In the genomic region with DNA sequence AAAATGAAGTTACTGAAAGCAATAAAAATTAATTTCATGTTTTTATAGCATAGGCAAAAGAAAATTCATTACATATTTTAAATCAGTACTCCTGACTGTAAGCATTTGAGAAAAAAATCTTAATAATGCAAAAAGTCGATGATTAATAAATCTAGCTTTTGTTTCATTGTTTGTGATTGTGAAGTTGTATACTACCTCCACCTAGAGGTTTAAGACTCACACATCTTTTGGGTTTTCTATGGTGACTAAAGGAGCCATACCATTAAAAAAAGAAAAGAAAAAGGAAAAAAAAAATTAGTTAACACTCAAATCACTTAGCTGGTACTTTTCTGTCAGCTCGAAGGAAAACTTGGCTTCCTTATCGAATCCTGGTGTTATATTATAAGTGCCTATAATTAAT, we compare ENCODE assay signal across 19 cellular contexts. TPM values are rescaled to one million over a fixed set of nuclear protein-coding genes. Genes with fewer than 3 reads are reported as not detected.
"Had no signal": no experiment of that assay in that cellular context is flagged by ENCODE, and none has a peak within 500 bp of the region (broad histone marks: within the 10 kb centered on the region; RNA-seq: fewer than 3 reads in every experiment).

No MANE protein-coding gene starts in this region.

- H3K4me3 Mint-ChIP-seq: activated CD4-positive, alpha-beta T cell treated with anti-CD3 and anti-CD28 coated beads for 36 hours; activated CD8-positive, alpha-beta T cell treated with anti-CD3 and anti-CD28 coated beads for 36 hours; stimulated activated naive B cell treated with anti-CD40 and anti-IgM and Interleukin-4, amounts not matched to agents 10 μg/mL and 1 μg/mL and 100 μg/mL, for 72 hours had no signal

- H3K36me3 Mint-ChIP-seq: mesothelial cell of epicardium had no signal

- H3K36me3 ChIP-seq: gastroesophageal sphincter, neutrophil, spleen had no signal

- ATAC-seq: activated CD4-positive, alpha-beta T cell treated with anti-CD3 and anti-CD28 coated beads for 36 hours; activated CD8-positive, alpha-beta T cell treated with anti-CD3 and anti-CD28 coated beads for 36 hours; gastroesophageal sphincter; right cardiac atrium; stimulated activated naive B cell treated with anti-CD40 and anti-IgM and Interleukin-4, amounts not matched to agents 10 μg/mL and 1 μg/mL and 100 μg/mL, for 72 hours had no signal

- DNase-seq: activated CD4-positive, alpha-beta T cell treated with anti-CD3 and anti-CD28 coated beads for 36 hours; activated CD8-positive, alpha-beta memory T cell treated with anti-CD3 and anti-CD28 coated beads, Interleukin-2, amount 50 U/mL, for 48 hours; activated CD8-positive, alpha-beta T cell treated with anti-CD3 and anti-CD28 coated beads for 36 hours; activated naive CD4-positive, alpha-beta T cell; aorta; posterior cingulate gyrus; right cardiac atrium; spleen; stimulated activated CD4-positive, alpha-beta T cell treated with anti-CD3 and anti-CD28 coated beads, Interleukin-2, amount 100 ng/mL, for 24 hours; stimulated activated naive B cell treated with anti-CD40 and anti-IgM and Interleukin-4, amounts not matched to agents 10 μg/mL and 1 μg/mL and 100 μg/mL, for 72 hours; T-helper 9 cell; trophoblast cell had no signal

- H3K27ac Mint-ChIP-seq: activated CD4-positive, alpha-beta T cell treated with anti-CD3 and anti-CD28 coated beads for 36 hours; activated CD8-positive, alpha-beta T cell treated with anti-CD3 and anti-CD28 coated beads for 36 hours; mesothelial cell of epicardium; stimulated activated naive B cell treated with anti-CD40 and anti-IgM and Interleukin-4, amounts not matched to agents 10 μg/mL and 1 μg/mL and 100 μg/mL, for 72 hours had no signal

- H3K9me3 Mint-ChIP-seq: activated CD8-positive, alpha-beta T cell treated with anti-CD3 and anti-CD28 coated beads for 36 hours; mesothelial cell of epicardium had no signal

- H3K9me3 ChIP-seq: gastroesophageal sphincter, neutrophil, spleen had no signal

- H3K27ac ChIP-seq: epithelial cell of prostate, gastroesophageal sphincter, neutrophil had no signal

RNA-seq across cellular contexts. Expression of a gene that starts 2.0 kb away (rescaled TPM):
- total RNA-seq: activated CD4-positive, alpha-beta T cell treated with anti-CD3 and anti-CD28 coated beads for 36 hours; activated CD8-positive, alpha-beta T cell treated with anti-CD3 and anti-CD28 coated beads for 36 hours; bronchial epithelial cell; kidney epithelial cell; myocyte had no signal
